In genomic region chr5:88824892-88825781, GRCh38 we compare ENCODE assay signal across 7 cellular contexts. TPM values are rescaled to one million over a fixed set of nuclear protein-coding genes. Genes with fewer than 3 reads are reported as not detected.
DNase-seq lines count a peak whose midpoint lies in the region; ATAC-seq and TF ChIP-seq lines count a peak whose summit lies in the region.

No MANE protein-coding gene starts in this region.

- TF ChIP-seq CTCF in adrenal gland (IDR thresholded peaks at IDR 0.05) (peak in 1 of 6 experiments; percentile 6), thoracic aorta (IDR thresholded peaks at IDR 0.05) (no peak)

- 14 to 19% (median 17%) methylated on average over 7 of the region's 7 CpGs for WGBS in adrenal gland, 4 donors

- no peaks in the 10 kb centered on the region for H3K27me3 ChIP-seq in adrenal gland
- no peaks in the 10 kb centered on the region for H3K27me3 ChIP-seq in thoracic aorta (replicated peaks; ENCODE audit: insufficient read depth)

- ATAC-seq in thoracic aorta (ENCODE audit: insufficient number of reproducible peaks, low FRiP score, low read depth) (peak; percentile 1), GM18909 (IDR thresholded peaks at IDR 0.05; ENCODE audit: poor library complexity, unreplicated experiment) (no peak)

- intact Hi-C loops in adrenal gland (cut with DNase I), result no loop called here

- peaks cover 0 to 20% of the 10 kb centered on the region in 2 donors for H3K36me3 ChIP-seq in adrenal gland (replicated peaks in 1 of 2)
- H3K36me3 ChIP-seq in thoracic aorta, result no peaks in the 10 kb centered on the region

- TF ChIP-seq POLR2A in adrenal gland (IDR thresholded peaks at IDR 0.05), result peak in 1 of 2 donors; percentile 54

- peaks cover 45 to 68% of the 10 kb centered on the region in 2 donors for H3K4me1 ChIP-seq in adrenal gland (replicated peaks in 1 of 2)
- peaks cover 38 to 75% of the 10 kb centered on the region in 2 donors for H3K4me1 ChIP-seq in thoracic aorta (ENCODE audit: control insufficient read depth in 1 of 2, low read depth in 2 of 2)

- DNase-seq in LHCN-M2 (ENCODE audit: low read depth) (peak; percentile 31), adrenal gland (peak in 1 of 7 donors; percentile 18), iris pigment epithelial cell (ENCODE audit: low read depth) (peak; percentile 74), thoracic aorta (ENCODE audit: low spot score) (no peak), NCI-H2107 (lab: John Stamatoyannopoulos, UW) (no peak)
- no peak for DNase-seq in stimulated activated CD4-positive, alpha-beta T cell treated with anti-CD3 and anti-CD28 coated beads, Interleukin-4, amount 100 ng/mL, for 1 hour

- H3K27ac ChIP-seq in adrenal gland (peak overlapping the region; percentile 24 to 92 (median 79)), thoracic aorta (peak overlapping the region; percentile 77 to 81)

- H3K4me3 ChIP-seq in adrenal gland (peak overlapping the region in 1 of 4 donors; percentile 46), thoracic aorta (peak overlapping the region; percentile 55)

- H3K9me3 ChIP-seq in adrenal gland (replicated peaks in 1 of 3) (no peaks in the 10 kb centered on the region), thoracic aorta (no peaks in the 10 kb centered on the region)

RNA-seq across cellular contexts. Expression of gene MEF2C, which starts 57.8 kb away (rescaled TPM):
- total RNA-seq in LHCN-M2 (2014; rRNA removed) (14.5 and 21.5 TPM in 2 replicates), adrenal gland (100 to 1,000 TPM in 2 of 8 donors, 10 to 100 TPM in 6; 43.6 to 172 (median 79.4) TPM), thoracic aorta (100 to 1,000 TPM in 1 of 2 donors, 10 to 100 TPM in 1; 94.0 to 104 TPM)
- polyA plus RNA-seq in LHCN-M2 (2012), result 26.6 TPM
- polyA plus RNA-seq in adrenal gland, result 10 to 100 TPM; 26.8 to 63.7 (median 36.4) TPM

Comparison
In these comparisons a context has a peak if more than half of its experiments do, and no peak if none do; other contexts are left out.
1. DNase-seq: peak in LHCN-M2 (single experiment) and iris pigment epithelial cell (single experiment); none in thoracic aorta (single experiment), NCI-H2107 (single experiment) and stimulated activated CD4-positive, alpha-beta T cell treated with anti-CD3 and anti-CD28 coated beads, Interleukin-4, amount 100 ng/mL, for 1 hour (single experiment).